20 cellular contexts compared by ENCODE assay signal in the genomic region with DNA sequence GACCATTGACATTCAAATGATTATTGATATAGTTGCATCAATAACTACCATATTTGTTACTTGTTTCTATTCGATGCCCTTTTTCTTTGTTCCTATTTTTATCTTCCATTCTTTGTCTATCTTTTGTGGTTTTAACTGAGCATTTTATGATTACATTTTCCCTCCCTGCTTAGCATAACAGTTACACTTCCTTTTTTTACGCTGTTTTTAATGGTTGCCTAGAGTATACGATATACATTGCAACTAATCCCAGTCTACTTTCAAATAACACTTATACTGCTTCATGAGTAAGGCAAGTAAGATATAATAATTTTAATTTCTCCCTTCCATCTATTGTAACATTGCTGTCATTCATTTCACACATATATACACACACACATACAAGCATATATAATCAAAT.
"Had no signal": no experiment of that assay in that cellular context is flagged by ENCODE, and none has a peak within 500 bp of the region (broad histone marks: within the 10 kb centered on the region; RNA-seq: fewer than 3 reads in every experiment).

No MANE protein-coding gene starts in this region.

- H3K4me3 Mint-ChIP-seq: activated CD4-positive, alpha-beta memory T cell treated with anti-CD3 and anti-CD28 coated beads for 36 hours; activated naive CD4-positive, alpha-beta T cell treated with anti-CD3 and anti-CD28 coated beads for 36 hours; activated naive CD8-positive, alpha-beta T cell treated with anti-CD3 and anti-CD28 coated beads, Interleukin-2, amount 10 ng/mL, durations not matched to agents 7 days and 5 days; natural killer cell treated with Interleukin-12 subunit alpha and Interleukin-12 subunit beta and Interleukin-15 and Interleukin-18, amount 100 ng/mL, for 72 hours had no signal

- H3K36me3 Mint-ChIP-seq: activated CD4-positive, alpha-beta memory T cell treated with anti-CD3 and anti-CD28 coated beads for 36 hours; activated naive CD8-positive, alpha-beta T cell treated with anti-CD3 and anti-CD28 coated beads, Interleukin-2, amount 10 ng/mL, durations not matched to agents 7 days and 5 days; natural killer cell treated with Interleukin-12 subunit alpha and Interleukin-12 subunit beta and Interleukin-15 and Interleukin-18, amount 100 ng/mL, for 72 hours had no signal

- ATAC-seq: gastroesophageal sphincter; heart left ventricle; left cardiac atrium; natural killer cell treated with Interleukin-12 subunit alpha and Interleukin-12 subunit beta and Interleukin-15 and Interleukin-18, amount 100 ng/mL, for 72 hours; upper lobe of right lung had no signal

- DNase-seq: activated CD4-positive, alpha-beta memory T cell treated with anti-CD3 and anti-CD28 coated beads for 36 hours; activated CD4-positive, alpha-beta T cell treated with anti-CD3 and anti-CD28 coated beads for 48 hours; activated effector memory CD4-positive, alpha-beta T cell treated with Interleukin-2 at 50 U/mL for 16 hours; activated naive CD4-positive, alpha-beta T cell treated with anti-CD3 and anti-CD28 coated beads for 36 hours; activated naive CD8-positive, alpha-beta T cell treated with anti-CD3 and anti-CD28 coated beads, Interleukin-2, amount 10 ng/mL, durations not matched to agents 7 days and 5 days; activated T-cell treated with anti-CD3 and anti-CD28 coated beads, Interleukin-2, amount 50 U/mL, for 48 hours; amygdala; cerebellar nuclear complex; heart left ventricle; islet precursor cell; left cardiac atrium; midbrain; stimulated activated CD4-positive, alpha-beta T cell treated with anti-CD3 and anti-CD28 coated beads, Interleukin-2, amount 100 ng/mL, for 48 hours; stimulated activated CD8-positive, alpha-beta memory T cell treated with anti-CD3 and anti-CD28 coated beads, Interleukin-4, amount 100 ng/mL, for 48 hours; stimulated activated naive CD4-positive, alpha-beta T cell; T-helper 9 cell; testis; upper lobe of right lung had no signal

- H3K9me3 Mint-ChIP-seq: activated CD4-positive, alpha-beta memory T cell treated with anti-CD3 and anti-CD28 coated beads for 36 hours; activated naive CD4-positive, alpha-beta T cell treated with anti-CD3 and anti-CD28 coated beads for 36 hours; activated naive CD8-positive, alpha-beta T cell treated with anti-CD3 and anti-CD28 coated beads, Interleukin-2, amount 10 ng/mL, durations not matched to agents 7 days and 5 days had no signal

- H3K4me1 Mint-ChIP-seq: activated naive CD8-positive, alpha-beta T cell treated with anti-CD3 and anti-CD28 coated beads, Interleukin-2, amount 10 ng/mL, durations not matched to agents 7 days and 5 days had no signal

- H3K27ac Mint-ChIP-seq: activated CD4-positive, alpha-beta memory T cell treated with anti-CD3 and anti-CD28 coated beads for 36 hours; activated naive CD4-positive, alpha-beta T cell treated with anti-CD3 and anti-CD28 coated beads for 36 hours; activated naive CD8-positive, alpha-beta T cell treated with anti-CD3 and anti-CD28 coated beads, Interleukin-2, amount 10 ng/mL, durations not matched to agents 7 days and 5 days; natural killer cell treated with Interleukin-12 subunit alpha and Interleukin-12 subunit beta and Interleukin-15 and Interleukin-18, amount 100 ng/mL, for 72 hours had no signal
